1 cellular context compared by ENCODE assay signal in the genomic region with DNA sequence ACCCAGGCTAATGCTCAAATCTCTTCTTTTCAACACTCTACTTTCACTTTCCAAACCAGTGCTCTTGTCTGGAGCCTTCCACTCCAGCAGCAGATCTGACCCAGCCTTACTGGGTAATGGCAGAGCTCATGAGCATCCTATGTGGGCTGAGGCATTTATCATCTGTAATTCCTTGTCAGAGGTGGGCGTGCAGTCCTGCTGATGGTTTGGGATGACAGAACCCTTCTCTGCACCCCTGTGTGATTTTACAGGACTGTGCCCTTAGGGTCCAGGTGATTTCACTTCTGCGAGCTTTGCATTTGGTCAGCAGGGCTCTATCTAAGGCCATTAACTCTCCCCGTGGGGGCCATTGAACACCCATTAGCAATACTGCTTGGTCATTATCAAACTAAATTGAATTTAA.
TF ChIP-seq lines count a peak whose summit lies in the region.

No MANE protein-coding gene starts in this region.

TF ChIP-seq in GM12878, 131 proteins besides CTCF, POLR2A, EP300 and RAD21:
- TF ChIP-seq, protein P1, sequence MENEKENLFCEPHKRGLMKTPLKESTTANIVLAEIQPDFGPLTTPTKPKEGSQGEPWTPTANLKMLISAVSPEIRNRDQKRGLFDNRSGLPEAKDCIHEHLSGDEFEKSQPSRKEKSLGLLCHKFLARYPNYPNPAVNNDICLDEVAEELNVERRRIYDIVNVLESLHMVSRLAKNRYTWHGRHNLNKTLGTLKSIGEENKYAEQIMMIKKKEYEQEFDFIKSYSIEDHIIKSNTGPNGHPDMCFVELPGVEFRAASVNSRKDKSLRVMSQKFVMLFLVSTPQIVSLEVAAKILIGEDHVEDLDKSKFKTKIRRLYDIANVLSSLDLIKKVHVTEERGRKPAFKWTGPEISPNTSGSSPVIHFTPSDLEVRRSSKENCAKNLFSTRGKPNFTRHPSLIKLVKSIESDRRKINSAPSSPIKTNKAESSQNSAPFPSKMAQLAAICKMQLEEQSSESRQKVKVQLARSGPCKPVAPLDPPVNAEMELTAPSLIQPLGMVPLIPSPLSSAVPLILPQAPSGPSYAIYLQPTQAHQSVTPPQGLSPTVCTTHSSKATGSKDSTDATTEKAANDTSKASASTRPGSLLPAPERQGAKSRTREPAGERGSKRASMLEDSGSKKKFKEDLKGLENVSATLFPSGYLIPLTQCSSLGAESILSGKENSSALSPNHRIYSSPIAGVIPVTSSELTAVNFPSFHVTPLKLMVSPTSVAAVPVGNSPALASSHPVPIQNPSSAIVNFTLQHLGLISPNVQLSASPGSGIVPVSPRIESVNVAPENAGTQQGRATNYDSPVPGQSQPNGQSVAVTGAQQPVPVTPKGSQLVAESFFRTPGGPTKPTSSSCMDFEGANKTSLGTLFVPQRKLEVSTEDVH (IDR thresholded peaks at IDR 0.05; ENCODE audit: low read depth, partially characterized antibody): no peak
- TF ChIP-seq MXI1 (IDR thresholded peaks at IDR 0.05; ENCODE audit: low read depth, low read length) (no peak), NFIC (IDR thresholded peaks at IDR 0.05; ENCODE audit: low read depth, low read length) (no peak)
